In genomic region chr10:373015-373414, GRCh38 we compare ENCODE assay signal across 12 cellular contexts.
A peak's percentile ranks its signal among the peaks of the same experiment; 100 is the strongest.
DNase-seq lines count a peak whose midpoint lies in the region; ATAC-seq and TF ChIP-seq lines count a peak whose summit lies in the region.
"Had no signal": no experiment of that assay in that cellular context is flagged by ENCODE, and none has a peak within 500 bp of the region (broad histone marks: within the 10 kb centered on the region; RNA-seq: fewer than 3 reads in every experiment).

No MANE protein-coding gene starts in this region.

- DNase-seq in DND-41 (no peak), amniotic epithelial cell (ENCODE audit: low read depth) (peak; percentile 77), iris pigment epithelial cell (ENCODE audit: low read depth) (peak; percentile 67), H4 (ENCODE audit: low spot score) (no peak), dorsolateral prefrontal cortex (no peak)
- no peak for DNase-seq in naive thymus-derived CD4-positive, alpha-beta T cell
- DNase-seq: central memory CD4-positive, alpha-beta T cell had no signal

- H3K9me3 ChIP-seq in DND-41 (ENCODE audit: insufficient read depth, low read length, severe bottlenecking): no peaks in the 10 kb centered on the region
- H3K9me3 ChIP-seq in naive thymus-derived CD4-positive, alpha-beta T cell (ENCODE audit: control insufficient read depth in 2 of 3, low read length in 3 of 3): no peaks in the 10 kb centered on the region
- H3K9me3 ChIP-seq: BLaER1 had no signal

- CTCF ChIA-PET in naive thymus-derived CD4-positive, alpha-beta T cell (lab: Charles Lee): no interaction called here

- H3K9ac ChIP-seq in DND-41 (ENCODE audit: low read depth, low read length): no peak overlapping the region
- no peak overlapping the region for H3K9ac ChIP-seq in rectal smooth muscle tissue (ENCODE audit: low read length)
- H3K9ac ChIP-seq: BLaER1, parathyroid adenoma had no signal

- H3K27me3 Mint-ChIP-seq in naive thymus-derived CD4-positive, alpha-beta T cell: peaks cover 0 to 7% (median 0%) of the 10 kb centered on the region in 5 donors

- H3K36me3 ChIP-seq in DND-41 (ENCODE audit: insufficient read depth, low read length) (no peaks in the 10 kb centered on the region), rectal smooth muscle tissue (ENCODE audit: control insufficient read depth, insufficient read depth, low read length) (no peaks in the 10 kb centered on the region)
- peaks cover 0 to 12% (median 0%) of the 10 kb centered on the region in 3 experiments for H3K36me3 ChIP-seq in naive thymus-derived CD4-positive, alpha-beta T cell (ENCODE audit: control insufficient read depth in 2 of 3, insufficient read depth in 3 of 3, low read length in 3 of 3)

- ATAC-seq in DND-41 (ENCODE audit: insufficient read depth, low read depth) (no peak), HG02970 (IDR thresholded peaks at IDR 0.05; ENCODE audit: low FRiP score, unreplicated experiment) (no peak)
- no peak for ATAC-seq in naive thymus-derived CD4-positive, alpha-beta T cell
- ATAC-seq: esophagus mucosa had no signal

- H4K20me1 ChIP-seq in DND-41 (ENCODE audit: insufficient read depth, low read length): no peaks in the 10 kb centered on the region
- H4K20me1 ChIP-seq: BLaER1 had no signal

- H3K27ac ChIP-seq in DND-41 (ENCODE audit: low read length) (peak overlapping the region; percentile 9; the same call in 1 of the 2 replicates), rectal smooth muscle tissue (ENCODE audit: low read depth, low read length) (peak overlapping the region; percentile 66), dorsolateral prefrontal cortex (peak overlapping the region in 5 of 59 donors; percentile 3 to 44 (median 14))
- no peak overlapping the region for H3K27ac ChIP-seq in naive thymus-derived CD4-positive, alpha-beta T cell (ENCODE audit: low read depth, low read length)
- H3K27ac ChIP-seq: BLaER1, parathyroid adenoma had no signal

- TF ChIP-seq CTCF in DND-41 (IDR thresholded peaks at IDR 0.05; ENCODE audit: borderline replicate concordance, extremely low read depth, low read length, poor library complexity, severe bottlenecking) (no peak), dorsolateral prefrontal cortex (IDR thresholded peaks at IDR 0.05 in 54 of 56, conservative IDR thresholded peaks at IDR 0.05 in 2 of 56; ENCODE audit: low read depth in 1 of 56, partially characterized antibody in 56 of 56) (no peak)

- H3K27ac Mint-ChIP-seq in naive thymus-derived CD4-positive, alpha-beta T cell: no peak overlapping the region

- no peak overlapping the region for H2AFZ ChIP-seq in DND-41 (ENCODE audit: low read depth, low read length)
- H2AFZ ChIP-seq: parathyroid adenoma had no signal

- H3K9me3 Mint-ChIP-seq in naive thymus-derived CD4-positive, alpha-beta T cell: peaks cover 0 to 3% (median 0%) of the 10 kb centered on the region in 11 donors

- H3K4me1 ChIP-seq in DND-41 (ENCODE audit: insufficient read depth, low read length) (peaks cover 34% of the 10 kb centered on the region), rectal smooth muscle tissue (ENCODE audit: control insufficient read depth, insufficient read depth, low read length) (peaks cover 26% of the 10 kb centered on the region)
- H3K4me1 ChIP-seq in naive thymus-derived CD4-positive, alpha-beta T cell (ENCODE audit: control insufficient read depth in 2 of 2, insufficient read depth in 2 of 2, low read length in 2 of 2): no peaks in the 10 kb centered on the region

- no peak overlapping the region for H3K4me3 ChIP-seq in DND-41 (ENCODE audit: low read depth in 1 of 2, low read length in 2 of 2)
- no peak overlapping the region for H3K4me3 ChIP-seq in rectal smooth muscle tissue (ENCODE audit: low read length)
- no peak overlapping the region for H3K4me3 ChIP-seq in dorsolateral prefrontal cortex
- H3K4me3 ChIP-seq in naive thymus-derived CD4-positive, alpha-beta T cell (ENCODE audit: low read length): no peak overlapping the region
- H3K4me3 ChIP-seq: BLaER1 had no signal

- no peak overlapping the region for H3K4me2 ChIP-seq in DND-41 (ENCODE audit: insufficient read depth, low read length)
- H3K4me2 ChIP-seq: BLaER1 had no signal

- intact Hi-C loops in dorsolateral prefrontal cortex (cut with DNase I): no loop called here
- intact Hi-C loops in naive thymus-derived CD4-positive, alpha-beta T cell (cut with micrococcal nuclease): no loop called here

- H3K27me3 ChIP-seq in DND-41 (ENCODE audit: insufficient read depth, low read length, poor library complexity): no peaks in the 10 kb centered on the region
- H3K27me3 ChIP-seq in rectal smooth muscle tissue (ENCODE audit: control insufficient read depth, insufficient read depth, low read length): no peaks in the 10 kb centered on the region
- H3K27me3 ChIP-seq in dorsolateral prefrontal cortex: no peaks in the 10 kb centered on the region
- H3K27me3 ChIP-seq in naive thymus-derived CD4-positive, alpha-beta T cell (ENCODE audit: control insufficient read depth in 2 of 2, insufficient read depth in 2 of 2, low read length in 2 of 2): no peaks in the 10 kb centered on the region
- H3K27me3 ChIP-seq: BLaER1 had no signal

- H3K36me3 Mint-ChIP-seq in naive thymus-derived CD4-positive, alpha-beta T cell: peaks cover 0 to 20% (median 5%) of the 10 kb centered on the region in 5 donors

- no peaks in the 10 kb centered on the region for H3K79me2 ChIP-seq in DND-41 (ENCODE audit: insufficient read depth, low read length)
- H3K79me2 ChIP-seq: parathyroid adenoma had no signal

- POLR2A ChIA-PET in naive thymus-derived CD4-positive, alpha-beta T cell (lab: Charles Lee): no interaction called here

- H3K4me1 Mint-ChIP-seq in naive thymus-derived CD4-positive, alpha-beta T cell: peaks cover 0 to 18% (median 4%) of the 10 kb centered on the region in 7 donors

- H3K4me3 Mint-ChIP-seq in naive thymus-derived CD4-positive, alpha-beta T cell: no peak overlapping the region

Comparison
In these comparisons a context has a peak if more than half of its experiments do, and no peak if none do; other contexts are left out.
1. DNase-seq: peak in amniotic epithelial cell (single experiment) and iris pigment epithelial cell (single experiment); none in DND-41 (single experiment), H4 (single experiment), dorsolateral prefrontal cortex (0 of 10) and naive thymus-derived CD4-positive, alpha-beta T cell (0 of 9).